In the genomic region with DNA sequence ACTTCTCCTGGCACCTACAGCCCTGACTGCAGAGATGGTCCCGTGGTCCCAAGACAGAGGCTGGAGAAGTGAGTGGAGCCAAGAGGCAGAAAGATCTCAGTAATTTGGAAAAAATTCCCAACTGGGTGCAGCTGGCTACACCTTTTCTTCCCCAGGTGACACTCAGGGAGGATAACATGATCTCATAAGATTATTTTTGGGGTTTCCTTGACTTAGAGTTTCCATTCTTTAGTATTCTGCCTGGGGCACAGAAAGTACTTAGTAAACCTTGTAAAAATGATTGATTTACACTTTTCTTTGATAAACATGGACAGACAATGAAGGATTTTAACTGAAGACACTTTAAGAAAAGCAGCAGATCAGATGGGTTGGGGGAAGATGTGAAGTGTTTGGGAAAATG, we compare ENCODE assay signal across 30 cellular contexts.
"Had no signal": no experiment of that assay in that cellular context is flagged by ENCODE, and none has a peak within 500 bp of the region (broad histone marks: within the 10 kb centered on the region; RNA-seq: fewer than 3 reads in every experiment).

No MANE protein-coding gene starts in this region.

- ATAC-seq: activated CD4-positive, alpha-beta T cell treated with anti-CD3 and anti-CD28 coated beads for 36 hours; activated CD4-positive, CD25-positive, alpha-beta regulatory T cell treated with anti-CD3 and anti-CD28 coated beads, Interleukin-2, amount 50 U/mL, for 24 hours; activated CD8-positive, alpha-beta memory T cell treated with anti-CD3 and anti-CD28 coated beads, Interleukin-2, amount 10 ng/mL, durations not matched to agents 7 days and 5 days; activated CD8-positive, alpha-beta T cell treated with anti-CD3 and anti-CD28 coated beads, Interleukin-2, amount 10 ng/mL, durations not matched to agents 7 days and 5 days; activated naive CD8-positive, alpha-beta T cell treated with anti-CD3 and anti-CD28 coated beads, Interleukin-2, amount 50 U/mL, for 24 hours; WTC11 had no signal

- H3K27ac ChIP-seq: ascending aorta, WERI-Rb-1 had no signal

- H3K4me3 ChIP-seq: ascending aorta had no signal

- H3K9me3 ChIP-seq: ascending aorta had no signal

- H3K36me3 ChIP-seq: ascending aorta, WERI-Rb-1 had no signal

- FAIRE-seq: TTC549 had no signal

- DNase-seq: activated CD4-positive, alpha-beta memory T cell treated with anti-CD3 and anti-CD28 coated beads, Interleukin-2, amount 10 ng/mL, durations not matched to agents 7 days and 5 days; activated CD4-positive, alpha-beta T cell treated with anti-CD3 and anti-CD28 coated beads for 1 hour; activated CD4-positive, alpha-beta T cell treated with anti-CD3 and anti-CD28 coated beads for 36 hours; activated CD4-positive, alpha-beta T cell treated with anti-CD3 and anti-CD28 coated beads for 48 hours; activated CD4-positive, alpha-beta T cell treated with anti-CD3 and anti-CD28 coated beads, Interleukin-2, amount 10 ng/mL, durations not matched to agents 7 days and 5 days; activated CD4-positive, alpha-beta T cell treated with anti-CD3 and anti-CD28 coated beads, Interleukin-2, amount 50 U/mL, for 48 hours; activated CD4-positive, CD25-positive, alpha-beta regulatory T cell; activated CD8-positive, alpha-beta memory T cell treated with anti-CD3 and anti-CD28 coated beads for 24 hours; activated CD8-positive, alpha-beta memory T cell treated with anti-CD3 and anti-CD28 coated beads, Interleukin-2, amount 10 ng/mL, durations not matched to agents 7 days and 5 days; activated CD8-positive, alpha-beta memory T cell treated with anti-CD3 and anti-CD28 coated beads, Interleukin-2, amount 50 U/mL, for 48 hours; activated CD8-positive, alpha-beta T cell treated with anti-CD3 and anti-CD28 coated beads, Interleukin-2, amount 10 ng/mL, durations not matched to agents 7 days and 5 days; activated effector memory CD4-positive, alpha-beta T cell treated with Interleukin-2 at 50 U/mL for 16 hours; activated gamma-delta T cell; activated naive CD4-positive, alpha-beta T cell treated with anti-CD3 and anti-CD28 coated beads, Interleukin-2, amount 10 ng/mL, durations not matched to agents 7 days and 5 days; activated naive CD4-positive, alpha-beta T cell treated with Interleukin-2 at 50 U/mL for 16 hours; activated naive CD8-positive, alpha-beta T cell treated with anti-CD3 and anti-CD28 coated beads, Interleukin-2, amount 10 ng/mL, durations not matched to agents 7 days and 5 days; activated naive CD8-positive, alpha-beta T cell treated with anti-CD3 and anti-CD28 coated beads, Interleukin-2, amount 50 U/mL, for 24 hours; activated T-cell treated with anti-CD3 and anti-CD28 coated beads, Interleukin-2, amount 50 U/mL, for 24 hours; activated T-cell treated with anti-CD3 and anti-CD28 coated beads, Interleukin-2, amount 50 U/mL, for 48 hours; amygdala; anterior cingulate cortex; central memory CD4-positive, alpha-beta T cell; T-helper 1 cell; T-helper 2 cell; T-helper 9 cell; WERI-Rb-1 had no signal

- H3K4me1 ChIP-seq: ascending aorta had no signal

- H3K27me3 ChIP-seq: ascending aorta had no signal
